ENCODE assay signal across 3 cellular contexts in genomic region chr5:166091931-166092330, GRCh38.
"Had no signal": no experiment of that assay in that cellular context is flagged by ENCODE, and none has a peak within 500 bp of the region (broad histone marks: within the 10 kb centered on the region; RNA-seq: fewer than 3 reads in every experiment).

No MANE protein-coding gene starts in this region.

- DNase-seq: GDM1, GF-D8 had no signal

- H3K4me3 ChIP-seq: GM12878 had no signal
